ENCODE assay signal across 9 cellular contexts in the genomic region with DNA sequence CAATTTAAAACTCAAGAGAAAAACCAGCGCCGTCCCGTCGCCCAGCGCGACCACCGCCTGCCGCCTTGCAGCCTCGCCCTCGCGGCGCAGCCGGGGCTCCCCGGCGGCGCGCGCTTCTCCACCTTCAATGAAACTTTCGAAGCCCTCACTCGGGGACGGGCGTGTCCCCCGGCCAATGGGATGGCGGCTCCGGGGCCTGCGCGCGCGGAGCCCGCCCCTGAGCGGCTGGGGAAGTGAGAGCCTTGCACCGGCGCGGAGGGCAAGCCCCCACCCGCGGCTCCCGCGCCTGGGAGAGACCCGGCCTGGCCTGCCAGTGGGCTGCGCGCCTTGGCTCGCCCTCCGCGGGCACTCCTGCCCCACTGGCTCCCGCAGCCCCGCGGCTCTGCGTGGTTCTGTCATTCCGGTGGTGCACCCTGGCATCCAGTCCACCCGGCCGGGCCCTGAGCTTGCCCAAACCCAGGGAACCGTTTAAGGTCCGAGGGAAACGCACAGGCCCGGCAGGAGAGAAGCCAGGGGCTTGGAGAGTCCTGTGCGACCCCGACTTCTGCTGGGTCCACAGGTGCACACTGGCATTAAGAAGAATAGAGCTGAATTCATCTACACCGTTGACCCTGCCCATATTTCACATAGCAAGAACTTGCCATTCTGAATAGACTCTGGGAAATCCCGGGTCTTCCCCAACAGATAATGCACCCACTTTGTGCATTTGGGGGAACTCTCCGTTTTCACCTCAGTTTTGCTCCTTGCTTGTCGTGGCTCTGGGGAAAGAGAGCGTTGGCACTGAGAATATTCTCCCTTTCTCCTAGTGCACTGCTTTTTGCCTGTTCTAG. TPM values are rescaled to one million over a fixed set of nuclear protein-coding genes. Genes with fewer than 3 reads are reported as not detected.
DNase-seq lines count a peak whose midpoint lies in the region; ATAC-seq and TF ChIP-seq lines count a peak whose summit lies in the region.
"Had no signal": no experiment of that assay in that cellular context is flagged by ENCODE, and none has a peak within 500 bp of the region (broad histone marks: within the 10 kb centered on the region; RNA-seq: fewer than 3 reads in every experiment).

Gene PIEZO2, minus strand, starts transcription at position 129 of the 830 bp plus-strand sequence. CDS start 981 bp downstream, outside the sequence.

- DNase-seq in COLO829 (ENCODE audit: low spot score) (peak; percentile 35), M059J (ENCODE audit: low read depth) (peak; percentile 74), lower lobe of right lung (peak; percentile 55)
- DNase-seq in effector CD4-positive, alpha-beta T cell: no peak

- intact Hi-C loops in dendritic cell treated with granulocyte-macrophage colony-stimulating factor and Interleukin-4, amounts not matched to agents 40 ng/mL and 50 ng/mL, for 4 days (cut with micrococcal nuclease): loop anchor here (5.0 kb wide), 1 partner anchor 297 kb away; no protein-coding TSS in a partner anchor
- intact Hi-C loops in lower lobe of right lung (cut with DNase I): no loop called here

- H3K27ac ChIP-seq in lower lobe of right lung (peak within 1 kb of the TSS; percentile 49), thymus (ENCODE audit: low read depth) (no peak within 1 kb of the TSS)

- peaks cover 7% of the 10 kb centered on the region for H3K4me1 Mint-ChIP-seq in dendritic cell treated with granulocyte-macrophage colony-stimulating factor and Interleukin-4, amounts not matched to agents 40 ng/mL and 50 ng/mL, for 4 days (ENCODE audit: low read depth)

- H3K9me3 ChIP-seq in lower lobe of right lung (no peaks in the 10 kb centered on the region), thymus (ENCODE audit: control insufficient read depth) (no peaks in the 10 kb centered on the region)

- H3K9me3 Mint-ChIP-seq in dendritic cell treated with granulocyte-macrophage colony-stimulating factor and Interleukin-4, amounts not matched to agents 40 ng/mL and 50 ng/mL, for 4 days: no peaks in the 10 kb centered on the region
- H3K9me3 Mint-ChIP-seq: natural killer cell treated with Interleukin-12 subunit alpha and Interleukin-12 subunit beta and Interleukin-15 and Interleukin-18, amount 100 ng/mL, for 72 hours had no signal

- H3K27me3 ChIP-seq in lower lobe of right lung (ENCODE audit: low read depth): peaks cover 56% of the 10 kb centered on the region
- peaks cover 43% of the 10 kb centered on the region for H3K27me3 ChIP-seq in thymus (ENCODE audit: control insufficient read depth, insufficient read depth)

- H3K36me3 ChIP-seq in lower lobe of right lung: no peaks in the 10 kb centered on the region
- H3K36me3 ChIP-seq in thymus (ENCODE audit: control insufficient read depth, insufficient read depth): no peaks in the 10 kb centered on the region

- H3K4me3 ChIP-seq in lower lobe of right lung: peak within 1 kb of the TSS; percentile 52
- H3K4me3 ChIP-seq in thymus (ENCODE audit: low read length): peak within 1 kb of the TSS; percentile 49

- ATAC-seq in GM19372 (IDR thresholded peaks at IDR 0.05; ENCODE audit: low read depth, unreplicated experiment) (peak; percentile 86), lower lobe of right lung (peak; percentile 81 to 85), GM18861 (IDR thresholded peaks at IDR 0.05; ENCODE audit: unreplicated experiment) (no peak)

- TF ChIP-seq CTCF in lower lobe of right lung (IDR thresholded peaks at IDR 0.05): no peak

- WGBS in thymus: 6% methylated on average over 62 of the region's 62 CpGs

- H3K27me3 Mint-ChIP-seq in dendritic cell treated with granulocyte-macrophage colony-stimulating factor and Interleukin-4, amounts not matched to agents 40 ng/mL and 50 ng/mL, for 4 days: peaks cover 63% of the 10 kb centered on the region

- H3K4me3 Mint-ChIP-seq in dendritic cell treated with granulocyte-macrophage colony-stimulating factor and Interleukin-4, amounts not matched to agents 40 ng/mL and 50 ng/mL, for 4 days: peak within 1 kb of the TSS; percentile 64
- H3K4me3 Mint-ChIP-seq: natural killer cell treated with Interleukin-12 subunit alpha and Interleukin-12 subunit beta and Interleukin-15 and Interleukin-18, amount 100 ng/mL, for 72 hours had no signal

- no peak within 1 kb of the TSS for H3K27ac Mint-ChIP-seq in dendritic cell treated with granulocyte-macrophage colony-stimulating factor and Interleukin-4, amounts not matched to agents 40 ng/mL and 50 ng/mL, for 4 days
- H3K27ac Mint-ChIP-seq: natural killer cell treated with Interleukin-12 subunit alpha and Interleukin-12 subunit beta and Interleukin-15 and Interleukin-18, amount 100 ng/mL, for 72 hours had no signal

- peaks cover 15% of the 10 kb centered on the region for H3K4me1 ChIP-seq in lower lobe of right lung
- H3K4me1 ChIP-seq in thymus (ENCODE audit: control insufficient read depth, insufficient read depth, low read length): peaks cover 5% of the 10 kb centered on the region

- H3K36me3 Mint-ChIP-seq in dendritic cell treated with granulocyte-macrophage colony-stimulating factor and Interleukin-4, amounts not matched to agents 40 ng/mL and 50 ng/mL, for 4 days (ENCODE audit: low read depth): no peaks in the 10 kb centered on the region
- H3K36me3 Mint-ChIP-seq: natural killer cell treated with Interleukin-12 subunit alpha and Interleukin-12 subunit beta and Interleukin-15 and Interleukin-18, amount 100 ng/mL, for 72 hours had no signal

RNA-seq across cellular contexts. Expression of gene PIEZO2, which starts in this region (rescaled TPM):
- 11.7 and 22.9 TPM in 2 replicates for total RNA-seq in M059J (2014; rRNA removed; shearing (Covaris generic))
- 11.1 TPM for total RNA-seq in lower lobe of right lung
- 1.5 TPM for polyA plus RNA-seq in thymus
- total RNA-seq: natural killer cell treated with Interleukin-12 subunit alpha and Interleukin-12 subunit beta and Interleukin-15 and Interleukin-18, amount 100 ng/mL, for 72 hours had no signal
